In the genomic region with DNA sequence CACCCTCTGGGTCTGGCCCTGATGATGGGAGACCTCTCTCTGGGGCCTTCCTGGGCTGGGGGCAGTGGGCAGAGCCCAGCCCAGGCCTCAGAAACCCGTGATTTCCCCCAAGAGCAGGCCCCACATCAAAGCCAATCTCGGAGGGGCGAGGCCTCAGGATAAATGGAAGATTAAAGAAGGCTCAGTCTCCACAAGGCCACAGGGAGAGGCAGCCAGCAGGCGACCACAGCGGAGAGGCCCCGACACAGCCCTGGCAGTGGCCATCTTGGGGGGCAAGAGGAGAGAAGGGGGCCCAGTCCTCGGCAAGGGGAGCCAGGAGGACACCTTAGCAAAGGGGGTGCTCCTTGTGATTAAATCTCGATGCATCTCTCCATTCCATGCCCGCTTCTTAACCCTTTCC, we compare ENCODE assay signal across 1 cellular context.
TF ChIP-seq lines count a peak whose summit lies in the region.

No MANE protein-coding gene starts in this region.

TF ChIP-seq in K562, 482 proteins besides CTCF, POLR2A, EP300 and RAD21:
- TF ChIP-seq HNRNPL (IDR thresholded peaks at IDR 0.05; ENCODE audit: low read depth, low read length), result 0 out of 2 replicates have a peak, but pooled peaks have one; percentile 26
- TF ChIP-seq, protein P1, sequence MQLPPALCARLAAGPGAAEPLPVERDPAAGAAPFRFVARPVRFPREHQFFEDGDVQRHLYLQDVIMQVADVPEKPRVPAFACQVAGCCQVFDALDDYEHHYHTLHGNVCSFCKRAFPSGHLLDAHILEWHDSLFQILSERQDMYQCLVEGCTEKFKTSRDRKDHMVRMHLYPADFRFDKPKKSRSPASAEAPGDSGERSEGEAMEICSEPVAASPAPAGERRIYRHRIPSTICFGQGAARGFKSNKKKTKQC (CRISPR knock-in tag; IDR thresholded peaks at IDR 0.05), result no peak
